Comparison of ENCODE assay signal across 6 cellular contexts in genomic region chr15:67319968-67320367, GRCh38.
"Had no signal": no experiment of that assay in that cellular context is flagged by ENCODE, and none has a peak within 500 bp of the region (broad histone marks: within the 10 kb centered on the region; RNA-seq: fewer than 3 reads in every experiment).

No MANE protein-coding gene starts in this region.

- H3K4me2 ChIP-seq: GM23338 had no signal

- H2AFZ ChIP-seq: GM23338 had no signal

- H3K4me3 ChIP-seq: GM23338 had no signal

- DNase-seq: H9, HCEC 1CT had no signal

- ATAC-seq: GM23338 had no signal

- FAIRE-seq: H1, H54, HTR-8/SVneo had no signal
